Comparison of ENCODE assay signal across 22 cellular contexts in the genomic region with DNA sequence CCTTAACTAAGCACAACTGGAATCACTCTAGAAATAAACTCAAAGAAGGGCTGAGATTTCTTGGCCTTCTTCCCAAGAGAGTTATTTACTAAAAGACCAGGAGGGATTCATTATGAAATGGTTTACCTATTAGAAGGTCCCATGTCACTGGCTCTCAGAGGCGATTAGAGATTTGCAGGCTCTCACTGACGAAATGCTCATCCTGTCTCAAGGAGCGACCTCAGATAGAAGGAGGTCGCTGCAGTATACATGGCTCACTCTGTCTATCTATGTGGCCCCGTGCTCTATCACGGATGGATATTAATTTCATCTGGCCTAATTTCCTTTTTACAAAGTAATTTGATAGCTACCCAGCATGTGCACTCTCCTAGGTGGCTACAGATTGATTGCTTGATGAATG. TPM values are rescaled to one million over a fixed set of nuclear protein-coding genes. Genes with fewer than 3 reads are reported as not detected.
A peak's percentile ranks its signal among the peaks of the same experiment; 100 is the strongest.
DNase-seq lines count a peak whose midpoint lies in the region; FAIRE-seq and TF ChIP-seq lines count a peak whose summit lies in the region.
"Had no signal": no experiment of that assay in that cellular context is flagged by ENCODE, and none has a peak within 500 bp of the region (broad histone marks: within the 10 kb centered on the region; RNA-seq: fewer than 3 reads in every experiment).

No MANE protein-coding gene starts in this region.

- peaks cover 4% of the 10 kb centered on the region for H3K36me3 Mint-ChIP-seq in nephron (ENCODE audit: low read depth)

- H3K4me3 Mint-ChIP-seq in nephron = no peak overlapping the region

- peak overlapping the region; percentile 21 to 54 (median 22) for H3K27ac Mint-ChIP-seq in nephron

- no peak overlapping the region for H3K4me2 ChIP-seq in GM23248 (ENCODE audit: unreplicated experiment)

- peaks cover 4% of the 10 kb centered on the region for H3K4me1 Mint-ChIP-seq in nephron

- no peaks in the 10 kb centered on the region for H3K4me1 ChIP-seq in GM23248 (ENCODE audit: insufficient read depth)

- H3K9me2 ChIP-seq in GM23248 (ENCODE audit: insufficient read depth) = no peaks in the 10 kb centered on the region

- H3K27me3 ChIP-seq in bronchial epithelial cell (ENCODE audit: control insufficient read depth, insufficient read depth, low read length) = no peaks in the 10 kb centered on the region
- no peaks in the 10 kb centered on the region for H3K27me3 ChIP-seq in GM23248 (replicated peaks; ENCODE audit: insufficient read depth)
- H3K27me3 ChIP-seq: SJSA1 had no signal

- peaks cover 7% of the 10 kb centered on the region for H3K9me3 Mint-ChIP-seq in nephron

- no peak overlapping the region for H3K27ac ChIP-seq in GM23248
- H3K27ac ChIP-seq: C4-2B, SJSA1 had no signal

- no peaks in the 10 kb centered on the region for H3K9me3 ChIP-seq in GM23248 (ENCODE audit: low read depth)
- H3K9me3 ChIP-seq: SJSA1 had no signal

- H4K20me1 ChIP-seq in GM23248 (ENCODE audit: insufficient read depth) = no peaks in the 10 kb centered on the region

- no peak overlapping the region for H3K9ac ChIP-seq in GM23248

- TF ChIP-seq CTCF in bronchial epithelial cell (IDR thresholded peaks at IDR 0.05; ENCODE audit: insufficient read depth, low read length, severe bottlenecking) (no peak), nephron (IDR thresholded peaks at IDR 0.05; ENCODE audit: unreplicated experiment in 3 of 3) (no peak)

- H3K27me3 Mint-ChIP-seq in nephron (ENCODE audit: low read depth) = peaks cover 4% of the 10 kb centered on the region

- 69 to 74% methylated on average over 6 of the region's 6 CpGs for WGBS in GM23248 (ENCODE audit: low coverage in 1 of 2, low lambda C conversion rate in 2 of 2, missing lambda C conversion rate in 2 of 2), 2 experiments

- DNase-seq in NCI-H146 treated with DMSO at 0.1 percent for 48 hours (lab: John Stamatoyannopoulos, UW; ENCODE audit: unreplicated experiment) (peak; percentile 22), NCI-H146 (lab: John Stamatoyannopoulos, UW) (no peak), NCI-H2171 (lab: John Stamatoyannopoulos, UW) (peak; percentile 40), bronchial epithelial cell (ENCODE audit: low read depth) (no peak), DMS153 (lab: John Stamatoyannopoulos, UW) (no peak), GM23248 (no peak), middle frontal gyrus (ENCODE audit: extremely low spot score, low spot score) (no peak)
- DNase-seq: DMS 273 treated with DMSO at 0.1 percent for 48 hours, GF-D8, KBM-7, NCI-H1930, NCI-H345, NCI-H526 treated with DMSO at 0.1 percent for 48 hours, PC-3, SW 1271 had no signal

- no peaks in the 10 kb centered on the region for H3F3A ChIP-seq in GM23248 (ENCODE audit: insufficient read depth)

- H3K79me2 ChIP-seq in GM23248 (ENCODE audit: insufficient read depth) = no peaks in the 10 kb centered on the region

- no peak overlapping the region for H2AFZ ChIP-seq in GM23248

- H3K4me3 ChIP-seq in bronchial epithelial cell (ENCODE audit: low read depth, low read length) (no peak overlapping the region), GM23248 (no peak overlapping the region)
- H3K4me3 ChIP-seq: SJSA1 had no signal

- no peaks in the 10 kb centered on the region for H3K36me3 ChIP-seq in bronchial epithelial cell (ENCODE audit: control insufficient read depth, insufficient read depth, low read length)
- no peaks in the 10 kb centered on the region for H3K36me3 ChIP-seq in GM23248 (ENCODE audit: low read depth)
- H3K36me3 ChIP-seq: SJSA1 had no signal

- in situ Hi-C loops in GM23248 (cut with MboI) = no loop called here

- peak; percentile 13 for FAIRE-seq in bronchial epithelial cell (lab: Jason Lieb, UNC)
- FAIRE-seq: A204.1, GM12891, H1 had no signal

RNA-seq across cellular contexts. Expression of gene SMIM21, which starts 9.2 kb away (rescaled TPM):
- total RNA-seq in bronchial epithelial cell = not detected in 2 replicates
- total RNA-seq in GM23248 (2014; rRNA removed; shearing (Covaris generic)) = not detected in 2 replicates
- polyA plus RNA-seq in GM23248 (2016; fragmentation: Nextera tagmentation; extraction: Ambion mirVana) = not detected in 2 replicates
- total RNA-seq: Daoy, H1, PC-3, SJSA1 had no signal
- polyA plus RNA-seq: H1 had no signal

Comparison
In these comparisons a context has a peak if more than half of its experiments do, and no peak if none do; other contexts are left out.
1. DNase-seq: peak in NCI-H146 treated with DMSO at 0.1 percent for 48 hours (single experiment) and NCI-H2171 (single experiment); none in NCI-H146 (single experiment), bronchial epithelial cell (single experiment), DMS153 (single experiment), GM23248 (single experiment) and middle frontal gyrus (single experiment).